Comparison of ENCODE assay signal across 19 cellular contexts in genomic region chr2:170157025-170157684, GRCh38. TPM values are rescaled to one million over a fixed set of nuclear protein-coding genes. Genes with fewer than 3 reads are reported as not detected.
DNase-seq lines count a peak whose midpoint lies in the region; FAIRE-seq and TF ChIP-seq lines count a peak whose summit lies in the region.
"Had no signal": no experiment of that assay in that cellular context is flagged by ENCODE, and none has a peak within 500 bp of the region (broad histone marks: within the 10 kb centered on the region; RNA-seq: fewer than 3 reads in every experiment).

No MANE protein-coding gene starts in this region.

- H3K4me3 ChIP-seq in epithelial cell of esophagus (ENCODE audit: low read length) = no peak overlapping the region
- H3K4me3 ChIP-seq in osteoblast (ENCODE audit: insufficient read depth, low read length) = no peak overlapping the region
- H3K4me3 ChIP-seq: Peyer's patch, upper lobe of left lung had no signal

- H3K9me3 Mint-ChIP-seq in activated T-cell treated with anti-CD3 and anti-CD28 coated beads, Interleukin-2, amount 50 U/mL, for 24 hours = no peaks in the 10 kb centered on the region
- H3K9me3 Mint-ChIP-seq: activated B cell treated with CpG ODN at 0.5 μM for 24 hours; activated naive CD4-positive, alpha-beta T cell treated with anti-CD3 and anti-CD28 coated beads, Interleukin-2, amount 50 U/mL, for 72 hours had no signal

- H3K27me3 Mint-ChIP-seq in activated T-cell treated with anti-CD3 and anti-CD28 coated beads, Interleukin-2, amount 50 U/mL, for 24 hours = peaks cover 16% of the 10 kb centered on the region
- H3K27me3 Mint-ChIP-seq: activated B cell treated with CpG ODN at 0.5 μM for 24 hours had no signal

- peaks cover 4% of the 10 kb centered on the region for H3K4me1 Mint-ChIP-seq in activated T-cell treated with anti-CD3 and anti-CD28 coated beads, Interleukin-2, amount 50 U/mL, for 24 hours (ENCODE audit: low read depth)
- H3K4me1 Mint-ChIP-seq: CD4-positive, CD25-positive, alpha-beta regulatory T cell had no signal

- H3K79me2 ChIP-seq in osteoblast (ENCODE audit: insufficient read depth, low read length) = no peaks in the 10 kb centered on the region

- H3K27ac Mint-ChIP-seq in activated T-cell treated with anti-CD3 and anti-CD28 coated beads, Interleukin-2, amount 50 U/mL, for 24 hours = no peak overlapping the region
- H3K27ac Mint-ChIP-seq: activated B cell treated with CpG ODN at 0.5 μM for 24 hours; activated naive CD4-positive, alpha-beta T cell treated with anti-CD3 and anti-CD28 coated beads, Interleukin-2, amount 50 U/mL, for 72 hours; CD4-positive, CD25-positive, alpha-beta regulatory T cell; natural killer cell had no signal

- peak; percentile 49 for DNase-seq in NCI-H69 (lab: John Stamatoyannopoulos, UW)
- peak; percentile 60 for DNase-seq in epithelial cell of esophagus (ENCODE audit: low read depth)
- peak; percentile 25 for DNase-seq in osteoblast (ENCODE audit: insufficient read length, low spot score, missing footprints)
- DNase-seq in activated T-cell treated with anti-CD3 and anti-CD28 coated beads, Interleukin-2, amount 50 U/mL, for 24 hours = no peak
- no peak for DNase-seq in superior temporal gyrus (ENCODE audit: extremely low spot score)
- no peak for DNase-seq in stimulated activated naive CD4-positive, alpha-beta T cell (lab: John Stamatoyannopoulos, UW)
- DNase-seq: activated B cell treated with CpG ODN at 0.5 μM for 24 hours; CD4-positive, CD25-positive, alpha-beta regulatory T cell; GF-D8; natural killer cell; NCI-H1105 treated with DMSO at 0.1 percent for 48 hours; NCI-H446; Peyer's patch; stimulated activated CD4-positive, alpha-beta T cell treated with anti-CD3 and anti-CD28 coated beads, Interleukin-2, amount 100 ng/mL, for 24 hours; stimulated activated CD8-positive, alpha-beta memory T cell treated with anti-CD3 and anti-CD28 coated beads, Interleukin-4, amount 100 ng/mL, for 48 hours; upper lobe of left lung had no signal

- no peak for TF ChIP-seq CTCF in epithelial cell of esophagus (IDR thresholded peaks at IDR 0.05; ENCODE audit: insufficient read depth, low read depth, low read length, missing control alignments)
- TF ChIP-seq CTCF in osteoblast (IDR thresholded peaks at IDR 0.05; ENCODE audit: extremely low read depth, low read depth, low read length) = no peak

- no peaks in the 10 kb centered on the region for H3K36me3 Mint-ChIP-seq in activated T-cell treated with anti-CD3 and anti-CD28 coated beads, Interleukin-2, amount 50 U/mL, for 24 hours (ENCODE audit: low read depth)
- H3K36me3 Mint-ChIP-seq: activated naive CD4-positive, alpha-beta T cell treated with anti-CD3 and anti-CD28 coated beads, Interleukin-2, amount 50 U/mL, for 72 hours; CD4-positive, CD25-positive, alpha-beta regulatory T cell; natural killer cell had no signal

- no peak overlapping the region for H2AFZ ChIP-seq in osteoblast (ENCODE audit: low read length)

- no peaks in the 10 kb centered on the region for H4K20me1 ChIP-seq in osteoblast (ENCODE audit: insufficient read depth, low read length)

- no peak overlapping the region for H3K4me2 ChIP-seq in osteoblast (ENCODE audit: insufficient read depth, low read length)

- H3K27me3 ChIP-seq in osteoblast (ENCODE audit: insufficient read depth, low read length) = no peaks in the 10 kb centered on the region
- H3K27me3 ChIP-seq: Peyer's patch, upper lobe of left lung had no signal

- H3K4me3 Mint-ChIP-seq in activated T-cell treated with anti-CD3 and anti-CD28 coated beads, Interleukin-2, amount 50 U/mL, for 24 hours = no peak overlapping the region
- H3K4me3 Mint-ChIP-seq: activated B cell treated with CpG ODN at 0.5 μM for 24 hours; CD4-positive, CD25-positive, alpha-beta regulatory T cell; natural killer cell had no signal

- peaks cover 13% of the 10 kb centered on the region for H3K4me1 ChIP-seq in osteoblast (ENCODE audit: insufficient read depth, low read length)
- H3K4me1 ChIP-seq: Peyer's patch had no signal

- no peak overlapping the region for H3K27ac ChIP-seq in osteoblast (ENCODE audit: low read depth, low read length)
- H3K27ac ChIP-seq: Peyer's patch, upper lobe of left lung had no signal

- no peaks in the 10 kb centered on the region for H3K36me3 ChIP-seq in osteoblast (ENCODE audit: insufficient read depth, low read length)
- H3K36me3 ChIP-seq: Peyer's patch, upper lobe of left lung had no signal

- FAIRE-seq in G401.6 (lab: Jason Lieb, UNC) = peak; percentile 99

- H3K9me3 ChIP-seq in osteoblast (ENCODE audit: low read depth, low read length) = no peaks in the 10 kb centered on the region
- H3K9me3 ChIP-seq: Peyer's patch, upper lobe of left lung had no signal

RNA-seq across cellular contexts. Expression of gene MYO3B, which starts 20.8 kb away (rescaled TPM):
- 0.29 and 0.36 TPM in 2 replicates for total RNA-seq in osteoblast
- total RNA-seq: activated B cell treated with CpG ODN at 0.5 μM for 24 hours; CD4-positive, CD25-positive, alpha-beta regulatory T cell; chondrocyte; Peyer's patch had no signal

Comparison
In these comparisons a context has a peak if more than half of its experiments do, and no peak if none do; other contexts are left out.
1. DNase-seq: peak in NCI-H69 (single experiment), epithelial cell of esophagus (single experiment) and osteoblast (single experiment); none in activated T-cell treated with anti-CD3 and anti-CD28 coated beads, Interleukin-2, amount 50 U/mL, for 24 hours (single experiment), superior temporal gyrus (single experiment) and stimulated activated naive CD4-positive, alpha-beta T cell (0 of 6).